In the genomic region with DNA sequence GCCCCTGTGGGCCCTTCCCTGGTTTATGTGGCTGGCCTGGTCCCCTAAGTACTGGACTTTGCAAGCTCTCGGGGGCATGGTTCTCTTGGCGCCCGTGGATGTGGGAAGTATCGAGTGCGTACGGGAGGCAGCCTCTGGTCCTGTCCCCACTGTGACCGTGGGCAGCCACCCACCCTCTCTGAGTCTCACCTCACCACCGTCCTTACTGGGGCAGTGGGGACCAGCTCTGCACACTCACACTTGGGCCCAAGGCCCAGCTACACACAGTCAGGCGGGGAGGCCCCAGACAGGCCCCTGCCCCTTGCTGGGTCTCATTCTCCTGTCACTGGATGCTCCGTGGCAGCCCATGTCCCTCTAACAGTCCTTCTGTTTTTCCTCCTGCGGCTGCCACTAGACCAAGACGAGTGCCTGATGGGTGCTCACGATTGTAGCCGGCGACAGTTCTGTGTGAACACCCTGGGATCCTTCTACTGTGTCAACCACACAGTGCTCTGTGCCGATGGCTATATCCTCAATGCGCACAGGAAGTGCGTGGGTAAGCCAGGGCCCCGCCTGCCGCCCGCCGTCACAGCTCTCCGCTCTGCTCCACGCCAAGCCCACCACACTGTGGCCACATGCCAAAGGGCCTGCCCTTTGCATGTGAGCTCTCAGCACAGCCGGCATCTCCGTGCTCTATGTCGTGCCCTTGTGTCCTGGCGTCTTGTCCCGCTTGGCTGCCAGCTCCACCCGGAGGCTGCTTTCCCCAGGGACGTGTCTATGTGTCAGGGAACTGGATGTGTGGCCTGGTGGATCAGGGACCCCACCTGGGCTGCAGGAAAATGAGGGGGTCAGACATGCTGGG, we compare ENCODE assay signal across 11 cellular contexts.
DNase-seq lines count a peak whose midpoint lies in the region; ATAC-seq and TF ChIP-seq lines count a peak whose summit lies in the region.
"Had no signal": no experiment of that assay in that cellular context is flagged by ENCODE, and none has a peak within 500 bp of the region (broad histone marks: within the 10 kb centered on the region; RNA-seq: fewer than 3 reads in every experiment).

No MANE protein-coding gene starts in this region.

- H3K27me3 Mint-ChIP-seq in neural progenitor cell (ENCODE audit: insufficient read depth, low read depth) = peaks cover 3% of the 10 kb centered on the region
- H3K27me3 Mint-ChIP-seq in CD14-positive monocyte (ENCODE audit: low read depth in 3 of 3) = peaks cover 0 to 11% (median 0%) of the 10 kb centered on the region in 3 donors

- no peaks in the 10 kb centered on the region for H3F3A ChIP-seq in neural progenitor cell (ENCODE audit: low read depth)

- H3K27ac Mint-ChIP-seq in neural progenitor cell (peak overlapping the region; percentile 91), CD14-positive monocyte (peak overlapping the region in 1 of 7 donors; percentile 53)

- H3K27me3 ChIP-seq in BE2C (no peaks in the 10 kb centered on the region), neural progenitor cell (no peaks in the 10 kb centered on the region)
- H3K27me3 ChIP-seq: transverse colon had no signal

- no peak for TF ChIP-seq CTCF in BE2C (IDR thresholded peaks at IDR 0.05; ENCODE audit: low read depth, low read length)
- TF ChIP-seq CTCF in neural progenitor cell (IDR thresholded peaks at IDR 0.05) = no peak
- TF ChIP-seq CTCF in CD14-positive monocyte (IDR thresholded peaks at IDR 0.05) = no peak

- H3K36me3 Mint-ChIP-seq in neural progenitor cell (no peaks in the 10 kb centered on the region), CD14-positive monocyte (no peaks in the 10 kb centered on the region)

- no peaks in the 10 kb centered on the region for H3K9me3 Mint-ChIP-seq in neural progenitor cell
- no peaks in the 10 kb centered on the region for H3K9me3 Mint-ChIP-seq in CD14-positive monocyte

- H3K9me3 ChIP-seq in BE2C (no peaks in the 10 kb centered on the region), neural progenitor cell (ENCODE audit: low read depth) (no peaks in the 10 kb centered on the region)
- H3K9me3 ChIP-seq: transverse colon had no signal

- H3K4me1 ChIP-seq in BE2C (peaks cover 5% of the 10 kb centered on the region; the same call in 1 of the 2 replicates), neural progenitor cell (no peaks in the 10 kb centered on the region)
- H3K4me1 ChIP-seq: transverse colon had no signal

- H3K36me3 ChIP-seq in BE2C (no peaks in the 10 kb centered on the region), neural progenitor cell (no peaks in the 10 kb centered on the region)
- H3K36me3 ChIP-seq: transverse colon had no signal

- intact Hi-C loops in CD14-positive monocyte (cut with micrococcal nuclease) = no loop called here

- no peak overlapping the region for H2AFZ ChIP-seq in neural progenitor cell (replicated peaks)

- no peak overlapping the region for H3K4me3 Mint-ChIP-seq in neural progenitor cell
- peak overlapping the region in 1 of 2 donors; percentile 20 for H3K4me3 Mint-ChIP-seq in CD14-positive monocyte

- no peak overlapping the region for H3K9ac ChIP-seq in neural progenitor cell

- no peak overlapping the region for H3K4me3 ChIP-seq in BE2C (ENCODE audit: low read depth, low read length)
- no peak overlapping the region for H3K4me3 ChIP-seq in neural progenitor cell
- H3K4me3 ChIP-seq: transverse colon had no signal

- no peaks in the 10 kb centered on the region for H4K20me1 ChIP-seq in neural progenitor cell (ENCODE audit: low read depth)

- no peak overlapping the region for H3K27ac ChIP-seq in neural progenitor cell
- H3K27ac ChIP-seq: transverse colon had no signal

- H3K79me2 ChIP-seq in neural progenitor cell (ENCODE audit: low read depth) = no peaks in the 10 kb centered on the region

- H3K4me1 Mint-ChIP-seq in neural progenitor cell (peaks cover 25% of the 10 kb centered on the region), CD14-positive monocyte (no peaks in the 10 kb centered on the region)

- no peak for ATAC-seq in HG02840 (IDR thresholded peaks at IDR 0.05; ENCODE audit: low FRiP score, unreplicated experiment)

- DNase-seq in BE2C (peak; percentile 57), T-helper 2 cell (peak in 3 of 5 experiments; percentile 27 to 50 (median 44)), activated gamma-delta T cell (lab: John Stamatoyannopoulos, UW) (peak; percentile 33), neural progenitor cell (ENCODE audit: low spot score) (no peak), D341Med (ENCODE audit: low spot score) (no peak), HCEC 1CT (no peak), CD14-positive monocyte (ENCODE audit: low spot score) (no peak)
- DNase-seq: NCI-H1092 treated with DMSO at 0.1 percent for 48 hours, T-helper 9 cell, transverse colon had no signal

- no peak overlapping the region for H3K4me2 ChIP-seq in neural progenitor cell

Comparison
In these comparisons a context has a peak if more than half of its experiments do, and no peak if none do; other contexts are left out.
1. DNase-seq: peak in BE2C (single experiment), T-helper 2 cell (3 of 5) and activated gamma-delta T cell (single experiment); none in neural progenitor cell (single experiment), D341Med (single experiment), HCEC 1CT (single experiment) and CD14-positive monocyte (single experiment).